ENCODE assay signal across 1 cellular context in the genomic region with DNA sequence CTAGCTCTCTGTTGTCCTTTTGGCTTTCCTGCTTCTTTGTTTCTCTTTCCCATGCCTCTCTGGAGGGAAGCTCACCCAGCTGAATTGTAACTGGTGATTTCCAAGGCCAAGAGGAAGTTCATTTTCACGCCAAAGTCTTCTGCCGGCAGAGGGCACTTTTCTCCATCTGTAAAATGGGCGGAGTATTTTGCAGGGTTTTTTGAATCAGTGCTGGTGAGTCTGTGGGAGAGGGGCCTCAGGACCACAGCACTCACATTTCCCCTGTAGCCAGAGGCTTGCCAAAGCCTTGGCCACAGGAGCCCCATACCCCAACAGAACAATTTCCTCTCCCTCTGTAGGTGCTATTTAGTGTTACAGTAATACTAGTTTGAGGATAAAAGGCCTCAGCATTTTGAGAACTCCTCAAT.
TF ChIP-seq lines count a peak whose summit lies in the region.

No MANE protein-coding gene starts in this region.

TF ChIP-seq in H1, 55 proteins besides CTCF, POLR2A, EP300 and RAD21 (continued from another document):
- TF ChIP-seq KDM1A (IDR thresholded peaks at IDR 0.05; ENCODE audit: borderline replicate concordance, low read length) = 0 out of 2 replicates have a peak, but pooled peaks have one; percentile 65
